In the genomic region with DNA sequence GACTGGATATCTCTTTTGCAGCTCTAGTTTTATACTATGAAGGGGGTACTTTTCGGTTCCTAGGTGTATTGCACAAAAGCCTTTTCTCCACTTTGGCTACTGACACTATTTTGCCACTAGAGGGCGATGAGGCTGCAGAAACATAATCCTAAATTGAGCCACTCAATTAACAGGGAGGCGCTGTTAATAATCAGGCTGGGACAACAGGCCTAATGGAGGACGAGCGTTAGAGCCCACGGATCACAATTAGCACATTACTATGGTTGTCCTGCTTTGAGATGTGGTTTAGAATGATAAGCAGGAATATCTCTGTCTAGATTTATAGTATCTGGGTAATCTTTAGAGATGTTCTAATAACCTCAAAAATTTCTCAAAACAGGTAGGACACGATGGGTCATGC, we compare ENCODE assay signal across 1 cellular context.
TF ChIP-seq lines count a peak whose summit lies in the region.

No MANE protein-coding gene starts in this region.

TF ChIP-seq in GM12878, 131 proteins besides CTCF, POLR2A, EP300 and RAD21 (continued from another document):
- no peak for TF ChIP-seq PRDM15 (CRISPR knock-in tag; IDR thresholded peaks at IDR 0.05)
- TF ChIP-seq NBN (IDR thresholded peaks at IDR 0.05), result 0 out of 2 replicates have a peak, but pooled peaks have one; percentile 53
- no peak for TF ChIP-seq ZNF622 (IDR thresholded peaks at IDR 0.05)
- 0 out of 4 replicates have a peak, but pooled peaks of 1 of the 2 experiments have one; percentile 25 for TF ChIP-seq BHLHE40 (IDR thresholded peaks at IDR 0.05; ENCODE audit: borderline replicate concordance in 1 of 2, low read depth in 2 of 2, low read length in 1 of 2)
TF ChIP-seq in GM12878: peak in this region for 16.
